Comparison of ENCODE assay signal across 20 cellular contexts in the genomic region with DNA sequence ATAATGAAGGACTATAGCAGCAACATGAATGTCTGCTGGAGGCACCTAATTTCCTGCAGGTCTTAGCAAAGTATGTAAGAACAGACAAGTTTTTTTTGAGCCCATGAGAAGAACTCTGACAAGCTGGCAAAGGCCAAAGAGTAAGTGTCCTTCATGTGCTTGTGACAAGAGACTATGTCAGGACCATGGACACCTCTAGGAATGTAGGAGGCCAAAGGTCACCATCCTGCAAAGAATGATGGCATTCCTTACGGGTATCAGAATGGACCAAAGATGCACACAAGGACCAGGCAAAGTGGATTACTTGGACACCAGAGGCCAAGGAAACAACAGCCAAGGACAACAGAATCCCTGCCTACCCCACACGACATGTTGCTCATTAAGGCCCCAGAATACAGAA.
DNase-seq lines count a peak whose midpoint lies in the region; TF ChIP-seq lines count a peak whose summit lies in the region.
"Had no signal": no experiment of that assay in that cellular context is flagged by ENCODE, and none has a peak within 500 bp of the region (broad histone marks: within the 10 kb centered on the region; RNA-seq: fewer than 3 reads in every experiment).

No MANE protein-coding gene starts in this region.

- peak; percentile 1 for DNase-seq in Caki2 (ENCODE audit: low read depth)
- DNase-seq in HuH-7 (ENCODE audit: low spot score), result peak; percentile 1
- peak; percentile 41 for DNase-seq in iPS-NIHi11 (ENCODE audit: low spot score)
- DNase-seq in neural progenitor cell (ENCODE audit: low spot score), result peak; percentile 70
- DNase-seq in middle frontal gyrus (ENCODE audit: extremely low spot score, low spot score), result no peak
- DNase-seq in ureter (ENCODE audit: low spot score), result no peak
- no peak for DNase-seq in activated CD8-positive, alpha-beta memory T cell treated with anti-CD3 and anti-CD28 coated beads, Interleukin-2, amount 50 U/mL, for 4 hours
- DNase-seq: CD4-positive, CD25-positive, alpha-beta regulatory T cell; DND-41; GDM1; HCEC 1CT; Karpas-422; MM.1S; NCI-H1092 treated with DMSO at 0.1 percent for 48 hours; NCI-H2107; NCI-H2227 treated with DMSO at 0.1 percent for 48 hours; NCI-H524; PC-9 had no signal

- H3F3A ChIP-seq in neural progenitor cell (ENCODE audit: low read depth), result no peaks in the 10 kb centered on the region

- no peak overlapping the region for H3K9ac ChIP-seq in neural progenitor cell

- no peak overlapping the region for H3K27ac ChIP-seq in neural progenitor cell
- H3K27ac ChIP-seq: PC-9 had no signal

- no peak overlapping the region for H3K4me3 Mint-ChIP-seq in neural progenitor cell
- H3K4me3 Mint-ChIP-seq: B cell; CD4-positive, CD25-positive, alpha-beta regulatory T cell had no signal

- no peaks in the 10 kb centered on the region for H3K4me1 Mint-ChIP-seq in neural progenitor cell
- H3K4me1 Mint-ChIP-seq: B cell had no signal

- no peak for TF ChIP-seq CTCF in neural progenitor cell (IDR thresholded peaks at IDR 0.05)

- no peak overlapping the region for H3K4me3 ChIP-seq in neural progenitor cell
- H3K4me3 ChIP-seq: GM12878, PC-9 had no signal

- no peak overlapping the region for H2AFZ ChIP-seq in neural progenitor cell (replicated peaks)
- H2AFZ ChIP-seq: PC-9 had no signal

- no peaks in the 10 kb centered on the region for H3K27me3 ChIP-seq in neural progenitor cell

- no peaks in the 10 kb centered on the region for H3K36me3 Mint-ChIP-seq in neural progenitor cell

- in situ Hi-C loops in Caki2 (cut with HindIII; ENCODE audit: low pct_unique_long_range_greater_than_20kb, low sequenced_read_pairs), result no loop called here

- no peaks in the 10 kb centered on the region for H3K9me3 ChIP-seq in neural progenitor cell (ENCODE audit: low read depth)

- H3K27me3 Mint-ChIP-seq in neural progenitor cell (ENCODE audit: insufficient read depth, low read depth), result peaks cover 4% of the 10 kb centered on the region
- H3K27me3 Mint-ChIP-seq: B cell had no signal

- no peaks in the 10 kb centered on the region for H3K9me3 Mint-ChIP-seq in neural progenitor cell
- H3K9me3 Mint-ChIP-seq: CD4-positive, CD25-positive, alpha-beta regulatory T cell had no signal

- H3K36me3 ChIP-seq in neural progenitor cell, result no peaks in the 10 kb centered on the region

- H4K20me1 ChIP-seq in neural progenitor cell (ENCODE audit: low read depth), result no peaks in the 10 kb centered on the region

- H3K4me2 ChIP-seq in neural progenitor cell, result no peak overlapping the region
- H3K4me2 ChIP-seq: PC-9 had no signal

- no peaks in the 10 kb centered on the region for H3K4me1 ChIP-seq in neural progenitor cell

- H3K27ac Mint-ChIP-seq in neural progenitor cell, result no peak overlapping the region
- H3K27ac Mint-ChIP-seq: B cell had no signal

- no peaks in the 10 kb centered on the region for H3K79me2 ChIP-seq in neural progenitor cell (ENCODE audit: low read depth)

Comparison
In these comparisons a context has a peak if more than half of its experiments do, and no peak if none do; other contexts are left out.
1. DNase-seq: peak in Caki2 (single experiment), HuH-7 (single experiment), iPS-NIHi11 (single experiment) and neural progenitor cell (single experiment); none in middle frontal gyrus (single experiment), ureter (single experiment) and activated CD8-positive, alpha-beta memory T cell treated with anti-CD3 and anti-CD28 coated beads, Interleukin-2, amount 50 U/mL, for 4 hours (single experiment).